ENCODE assay signal across 7 cellular contexts in the genomic region with DNA sequence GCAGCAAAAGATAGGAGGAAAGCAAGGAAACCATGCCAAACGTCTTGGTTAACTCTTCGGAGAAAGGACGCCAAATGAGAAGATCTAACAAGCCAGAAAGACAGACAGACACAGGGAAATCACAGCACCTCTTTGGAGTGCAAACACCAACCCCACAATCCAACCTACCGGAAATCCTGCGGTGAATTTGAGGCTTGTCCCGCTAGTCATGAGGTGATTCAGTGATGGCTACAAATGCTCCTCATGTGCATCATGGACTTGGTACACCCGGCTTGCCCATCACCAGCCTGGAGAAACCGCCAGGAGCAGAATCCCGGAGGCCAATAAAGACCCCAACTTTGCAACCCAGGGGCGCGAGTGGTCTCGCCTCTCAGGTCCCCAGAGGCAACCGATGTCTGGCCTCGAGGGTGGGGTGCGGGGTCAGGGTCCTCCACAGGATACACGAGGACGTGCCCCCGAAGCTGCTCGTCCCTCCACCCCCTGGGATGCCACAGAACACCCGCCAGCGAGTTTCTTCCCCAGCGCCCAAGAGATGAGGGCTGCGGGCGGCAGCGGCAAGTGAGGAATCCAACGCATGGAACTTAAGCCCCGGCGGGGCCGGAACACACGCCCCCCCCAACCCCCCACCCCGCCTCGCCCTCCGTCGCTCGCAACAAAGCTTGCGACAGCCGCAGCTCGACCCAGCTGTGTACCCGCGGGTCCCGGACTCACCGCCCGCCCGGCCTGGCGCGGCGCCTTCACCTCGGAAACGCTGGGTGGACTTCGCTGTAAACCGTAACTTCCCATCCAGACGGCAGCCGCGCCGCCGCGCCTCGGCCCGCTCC. TPM values are rescaled to one million over a fixed set of nuclear protein-coding genes. Genes with fewer than 3 reads are reported as not detected.
A peak's percentile ranks its signal among the peaks of the same experiment; 100 is the strongest.
DNase-seq lines count a peak whose midpoint lies in the region; ATAC-seq and TF ChIP-seq lines count a peak whose summit lies in the region.
"Not testable (repeated sequence)": the region's sequence is repeated elsewhere in the genome, so short reads cannot be mapped to it uniquely, and the experiment has no call there.

No MANE protein-coding gene starts in this region.

- peaks cover 16 to 25% (median 25%) of the 10 kb centered on the region in 3 donors for H3K27me3 Mint-ChIP-seq in immature natural killer cell (ENCODE audit: low read depth in 3 of 3)

- peaks cover 4 to 22% (median 10%) of the 10 kb centered on the region in 6 donors for H3K9me3 Mint-ChIP-seq in immature natural killer cell

- DNase-seq in MG63 (peak; percentile 49), cardiac fibroblast (ENCODE audit: low read depth in 2 of 2) (peak; percentile 15 to 70), immature natural killer cell (peak; percentile 48 to 60 (median 54))
- peak; percentile 19 to 39 for DNase-seq in activated CD4-positive, alpha-beta T cell treated with anti-CD3 and anti-CD28 coated beads for 4 hours
- DNase-seq in retinal pigment epithelial cell (ENCODE audit: low read depth): not testable (repeated sequence)

- not testable (repeated sequence) for TF ChIP-seq CTCF in cardiac fibroblast (IDR thresholded peaks at IDR 0.05; ENCODE audit: low read depth, low read length); retinal pigment epithelial cell (conservative IDR thresholded peaks at IDR 0.05; ENCODE audit: low read depth, low read length)

- H3K27ac Mint-ChIP-seq in immature natural killer cell: peak overlapping the region in 4 of 6 donors; percentile 1 to 90 (median 79)

- H3K36me3 ChIP-seq in MG63: not testable (repeated sequence)

- H3K4me3 ChIP-seq in MG63: peak overlapping the region; percentile 77
- peak overlapping the region; percentile 61 to 63 for H3K4me3 ChIP-seq in cardiac fibroblast (replicated peaks in 1 of 2; ENCODE audit: low read depth in 2 of 2, low read length in 2 of 2)
- H3K4me3 ChIP-seq in retinal pigment epithelial cell (ENCODE audit: low read length): peak overlapping the region; percentile 62

- peak overlapping the region; percentile 95 to 98 (median 96) for H3K4me3 Mint-ChIP-seq in immature natural killer cell

- ATAC-seq in GM18520 (IDR thresholded peaks at IDR 0.05; ENCODE audit: unreplicated experiment) (peak; percentile 35), HG02759 (IDR thresholded peaks at IDR 0.05; ENCODE audit: unreplicated experiment) (peak; percentile 77)

- peaks cover 11% of the 10 kb centered on the region for H3K27me3 ChIP-seq in MG63

- peaks cover 10 to 14% of the 10 kb centered on the region in 2 donors for H3K4me1 Mint-ChIP-seq in immature natural killer cell

- not testable (repeated sequence) for H3K9me3 ChIP-seq in MG63

- H3K36me3 Mint-ChIP-seq in immature natural killer cell: peaks cover 3 to 10% (median 9%) of the 10 kb centered on the region in 3 donors

RNA-seq across cellular contexts. Expression of a gene that starts 0.6 kb away (rescaled TPM):
- 0.52 and 1.9 TPM in 2 replicates for total RNA-seq in MG63 (2014; rRNA removed; shearing (Covaris generic); ENCODE audit: low replicate concordance)
- polyA plus RNA-seq in immature natural killer cell: under 1 TPM; 0.09 to 0.23 (median 0.22) TPM
